In the genomic region with DNA sequence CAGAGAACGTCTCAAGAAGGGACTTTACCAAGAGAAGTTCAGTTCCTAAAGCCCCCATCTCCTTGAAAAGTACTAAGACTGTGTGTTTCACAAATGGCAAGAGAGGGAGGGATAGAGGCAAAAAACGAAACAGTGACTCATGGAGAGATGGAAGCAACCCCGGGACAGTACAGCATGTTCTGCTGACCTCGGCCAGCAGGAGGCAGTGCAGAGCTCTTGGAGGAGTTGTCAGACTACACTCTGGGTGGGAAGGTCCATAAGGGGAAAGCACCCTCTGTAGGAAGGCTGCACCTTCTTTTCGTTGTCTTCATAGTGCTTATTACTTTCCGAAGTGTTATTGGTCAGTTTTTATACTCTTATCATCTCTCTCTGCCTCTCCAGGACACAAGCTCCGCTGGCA, we compare ENCODE assay signal across 8 cellular contexts.
A peak's percentile ranks its signal among the peaks of the same experiment; 100 is the strongest.
DNase-seq lines count a peak whose midpoint lies in the region; ATAC-seq and TF ChIP-seq lines count a peak whose summit lies in the region.

No MANE protein-coding gene starts in this region.

- H3K9me3 Mint-ChIP-seq in activated CD4-positive, alpha-beta T cell treated with anti-CD3 and anti-CD28 coated beads, Interleukin-2, amount 10 ng/mL, durations not matched to agents 24 days and 14 days = no peaks in the 10 kb centered on the region
- H3K9me3 Mint-ChIP-seq in naive thymus-derived CD4-positive, alpha-beta T cell = no peaks in the 10 kb centered on the region
- peaks cover 3% of the 10 kb centered on the region for H3K9me3 Mint-ChIP-seq in type B pancreatic cell

- CTCF ChIA-PET in AG04450 (lab: Charles Lee) = interaction anchor here (0.9 to 4.6 kb wide), 10 partner anchors 10 to 808 kb away, joined by 3 to 65 read pairs (median 7); no protein-coding TSS in a partner anchor
- CTCF ChIA-PET in naive thymus-derived CD4-positive, alpha-beta T cell (lab: Charles Lee) = interaction anchor here (0.6 to 6.5 kb wide), 18 partner anchors 11 to 777 kb away, joined by 3 to 60 read pairs (median 5); a partner anchor contains a TSS

- intact Hi-C loops in activated CD4-positive, alpha-beta T cell treated with anti-CD3 and anti-CD28 coated beads, Interleukin-2, amount 10 ng/mL, durations not matched to agents 24 days and 14 days (cut with micrococcal nuclease) = loop anchor here (2.0 to 5.0 kb wide), 3 partner anchors 34 to 546 kb away; no protein-coding TSS in a partner anchor
- intact Hi-C loops in naive thymus-derived CD4-positive, alpha-beta T cell (cut with micrococcal nuclease) = loop anchor here in 1 of 2 donors (2.0 kb wide), 1 partner anchor 796 kb away; no protein-coding TSS in a partner anchor

- no peaks in the 10 kb centered on the region for H3K36me3 Mint-ChIP-seq in activated CD4-positive, alpha-beta T cell treated with anti-CD3 and anti-CD28 coated beads, Interleukin-2, amount 10 ng/mL, durations not matched to agents 24 days and 14 days (ENCODE audit: low read depth)
- no peaks in the 10 kb centered on the region for H3K36me3 Mint-ChIP-seq in naive thymus-derived CD4-positive, alpha-beta T cell
- H3K36me3 Mint-ChIP-seq in type B pancreatic cell = no peaks in the 10 kb centered on the region

- H3K4me1 Mint-ChIP-seq in activated CD4-positive, alpha-beta T cell treated with anti-CD3 and anti-CD28 coated beads, Interleukin-2, amount 10 ng/mL, durations not matched to agents 24 days and 14 days = peaks cover 37% of the 10 kb centered on the region
- peaks cover 0 to 48% (median 20%) of the 10 kb centered on the region in 7 donors for H3K4me1 Mint-ChIP-seq in naive thymus-derived CD4-positive, alpha-beta T cell
- H3K4me1 Mint-ChIP-seq in type B pancreatic cell (ENCODE audit: unreplicated experiment) = peaks cover 27% of the 10 kb centered on the region

- ATAC-seq in GM18867 (IDR thresholded peaks at IDR 0.05; ENCODE audit: unreplicated experiment) = peak; percentile 70
- ATAC-seq in naive thymus-derived CD4-positive, alpha-beta T cell = peak; percentile 87

- H3K27me3 Mint-ChIP-seq in activated CD4-positive, alpha-beta T cell treated with anti-CD3 and anti-CD28 coated beads, Interleukin-2, amount 10 ng/mL, durations not matched to agents 24 days and 14 days = peaks cover 32% of the 10 kb centered on the region
- H3K27me3 Mint-ChIP-seq in naive thymus-derived CD4-positive, alpha-beta T cell = peaks cover 0 to 33% (median 0%) of the 10 kb centered on the region in 5 donors
- H3K27me3 Mint-ChIP-seq in type B pancreatic cell = peaks cover 20% of the 10 kb centered on the region

- H3K9me3 ChIP-seq in AG04450 (ENCODE audit: control insufficient read depth, insufficient read depth, low read length) = no peaks in the 10 kb centered on the region
- H3K9me3 ChIP-seq in naive thymus-derived CD4-positive, alpha-beta T cell (ENCODE audit: control insufficient read depth in 2 of 3, low read length in 3 of 3) = no peaks in the 10 kb centered on the region

- no peak overlapping the region for H3K4me3 Mint-ChIP-seq in activated CD4-positive, alpha-beta T cell treated with anti-CD3 and anti-CD28 coated beads, Interleukin-2, amount 10 ng/mL, durations not matched to agents 24 days and 14 days
- peak overlapping the region in 1 of 10 donors; percentile 12 for H3K4me3 Mint-ChIP-seq in naive thymus-derived CD4-positive, alpha-beta T cell
- H3K4me3 Mint-ChIP-seq in type B pancreatic cell = no peak overlapping the region

- H3K27ac Mint-ChIP-seq in activated CD4-positive, alpha-beta T cell treated with anti-CD3 and anti-CD28 coated beads, Interleukin-2, amount 10 ng/mL, durations not matched to agents 24 days and 14 days = no peak overlapping the region
- H3K27ac Mint-ChIP-seq in naive thymus-derived CD4-positive, alpha-beta T cell = peak overlapping the region in 1 of 9 donors; percentile 18
- H3K27ac Mint-ChIP-seq in type B pancreatic cell = no peak overlapping the region

- no peaks in the 10 kb centered on the region for H3K36me3 ChIP-seq in naive thymus-derived CD4-positive, alpha-beta T cell (ENCODE audit: control insufficient read depth in 2 of 3, insufficient read depth in 3 of 3, low read length in 3 of 3)

- H3K27ac ChIP-seq in AG04450 (ENCODE audit: low read depth, low read length) = no peak overlapping the region
- no peak overlapping the region for H3K27ac ChIP-seq in naive thymus-derived CD4-positive, alpha-beta T cell (ENCODE audit: low read depth, low read length)

- peaks cover 12 to 14% of the 10 kb centered on the region in 2 donors for H3K4me1 ChIP-seq in naive thymus-derived CD4-positive, alpha-beta T cell (ENCODE audit: control insufficient read depth in 2 of 2, insufficient read depth in 2 of 2, low read length in 2 of 2)

- DNase-seq in AG04450 (ENCODE audit: low read depth, low spot score) (no peak), NAMALWA (ENCODE audit: low spot score) (peak; percentile 43), type B pancreatic cell (ENCODE audit: extremely low spot score, unreplicated experiment) (no peak), cortex of kidney (lab: John Stamatoyannopoulos, UW) (no peak)
- peak; percentile 89 for DNase-seq in activated CD4-positive, alpha-beta T cell treated with anti-CD3 and anti-CD28 coated beads, Interleukin-2, amount 10 ng/mL, durations not matched to agents 24 days and 14 days
- DNase-seq in effector CD8-positive, alpha-beta T cell (lab: John Stamatoyannopoulos, UW) = peak; percentile 24
- DNase-seq in naive thymus-derived CD4-positive, alpha-beta T cell = peak; percentile 10 to 77 (median 45)

- POLR2A ChIA-PET in AG04450 (lab: Yijun Ruan, JAX) = no interaction called here
- POLR2A ChIA-PET in naive thymus-derived CD4-positive, alpha-beta T cell (lab: Charles Lee) = interaction anchor here (1.1 to 1.2 kb wide), 3 partner anchors 15 to 135 kb away, joined by 3 to 4 read pairs (median 3); no protein-coding TSS in a partner anchor

- TF ChIP-seq CTCF in AG04450 (IDR thresholded peaks at IDR 0.05; ENCODE audit: low read depth, low read length) = peak; percentile 44
- TF ChIP-seq CTCF in type B pancreatic cell (conservative IDR thresholded peaks at IDR 0.05) = peak; percentile 71

- H3K4me3 ChIP-seq in AG04450 (ENCODE audit: low read depth, low read length) = no peak overlapping the region
- H3K4me3 ChIP-seq in naive thymus-derived CD4-positive, alpha-beta T cell (ENCODE audit: low read length) = no peak overlapping the region

- H3K27me3 ChIP-seq in AG04450 (ENCODE audit: control insufficient read depth, insufficient read depth, low read length) = no peaks in the 10 kb centered on the region
- H3K27me3 ChIP-seq in naive thymus-derived CD4-positive, alpha-beta T cell (ENCODE audit: control insufficient read depth in 2 of 2, insufficient read depth in 2 of 2, low read length in 2 of 2) = no peaks in the 10 kb centered on the region

Comparison
In these comparisons a context has a peak if more than half of its experiments do, and no peak if none do; other contexts are left out.
1. DNase-seq: peak in NAMALWA (single experiment), activated CD4-positive, alpha-beta T cell treated with anti-CD3 and anti-CD28 coated beads, Interleukin-2, amount 10 ng/mL, durations not matched to agents 24 days and 14 days (single experiment), effector CD8-positive, alpha-beta T cell (single experiment) and naive thymus-derived CD4-positive, alpha-beta T cell (9 of 9); none in AG04450 (single experiment), type B pancreatic cell (single experiment) and cortex of kidney (single experiment).